16 cellular contexts compared by ENCODE assay signal in genomic region chr12:52130695-52131094, GRCh38. TPM values are rescaled to one million over a fixed set of nuclear protein-coding genes. Genes with fewer than 3 reads are reported as not detected.
DNase-seq lines count a peak whose midpoint lies in the region; ATAC-seq lines count a peak whose summit lies in the region.
"Had no signal": no experiment of that assay in that cellular context is flagged by ENCODE, and none has a peak within 500 bp of the region (broad histone marks: within the 10 kb centered on the region; RNA-seq: fewer than 3 reads in every experiment).

No MANE protein-coding gene starts in this region.

- peaks cover 11% of the 10 kb centered on the region for H3K27me3 Mint-ChIP-seq in T-helper 2 cell treated with Interferon-gamma antibody and Interleukin-4, amounts not matched to agents 5 μg/mL and 100 μg/mL, for 36 hours (ENCODE audit: low read depth)

- no peaks in the 10 kb centered on the region for H3K9me3 Mint-ChIP-seq in T-helper 2 cell treated with Interferon-gamma antibody and Interleukin-4, amounts not matched to agents 5 μg/mL and 100 μg/mL, for 36 hours
- H3K9me3 Mint-ChIP-seq: CD8-positive, alpha-beta memory T cell had no signal

- ATAC-seq in HG02759 (IDR thresholded peaks at IDR 0.05; ENCODE audit: unreplicated experiment), result no peak
- ATAC-seq: Panc1, T-helper 17 cell had no signal

- H3K27ac Mint-ChIP-seq in T-helper 2 cell treated with Interferon-gamma antibody and Interleukin-4, amounts not matched to agents 5 μg/mL and 100 μg/mL, for 36 hours, result no peak overlapping the region
- H3K27ac Mint-ChIP-seq: CD8-positive, alpha-beta memory T cell; T-helper 17 cell had no signal

- H3K36me3 Mint-ChIP-seq in T-helper 2 cell treated with Interferon-gamma antibody and Interleukin-4, amounts not matched to agents 5 μg/mL and 100 μg/mL, for 36 hours (ENCODE audit: low read depth), result no peaks in the 10 kb centered on the region
- H3K36me3 Mint-ChIP-seq: CD8-positive, alpha-beta memory T cell had no signal

- in situ Hi-C loops in KBM-7 (cut with MboI; ENCODE audit: low pct_unique_long_range_greater_than_20kb, low sequenced_read_pairs), result no loop called here

- H3K4me3 Mint-ChIP-seq in T-helper 2 cell treated with Interferon-gamma antibody and Interleukin-4, amounts not matched to agents 5 μg/mL and 100 μg/mL, for 36 hours, result no peak overlapping the region
- H3K4me3 Mint-ChIP-seq: CD8-positive, alpha-beta memory T cell; T-helper 17 cell had no signal

- DNase-seq in DMS153 (lab: John Stamatoyannopoulos, UW) (peak; percentile 60), HuH-7 (ENCODE audit: low spot score) (peak; percentile 2), NCI-H2196 treated with DMSO at 0.1 percent for 48 hours (lab: John Stamatoyannopoulos, UW; ENCODE audit: unreplicated experiment) (peak; percentile 56), hepatic stellate cell (ENCODE audit: low spot score) (peak; percentile 1), SK-N-DZ (ENCODE audit: low spot score) (no peak), KBM-7 (no peak)
- no peak for DNase-seq in T-helper 2 cell treated with Interferon-gamma antibody and Interleukin-4, amounts not matched to agents 5 μg/mL and 100 μg/mL, for 36 hours (ENCODE audit: low spot score)
- DNase-seq: activated naive CD4-positive, alpha-beta T cell treated with anti-CD3 and anti-CD28 coated beads, Interleukin-2, amount 50 U/mL, for 16 hours; caudate nucleus; MM.1S; T-helper 17 cell had no signal

- H3K4me1 Mint-ChIP-seq in T-helper 2 cell treated with Interferon-gamma antibody and Interleukin-4, amounts not matched to agents 5 μg/mL and 100 μg/mL, for 36 hours (ENCODE audit: low read depth), result no peaks in the 10 kb centered on the region
- H3K4me1 Mint-ChIP-seq: CD8-positive, alpha-beta memory T cell; T-helper 17 cell had no signal

RNA-seq across cellular contexts. Expression of gene SMIM41, which starts 51.2 kb away (rescaled TPM):
- not detected in 2 replicates for polyA plus RNA-seq in SK-N-DZ (2014; cell fraction: cytosol; rRNA removed)
- not detected in 2 replicates for polyA plus RNA-seq in SK-N-DZ (2014; cell fraction: nucleus; rRNA removed)
- polyA plus RNA-seq: CD8-positive, alpha-beta memory T cell; endothelial cell of umbilical vein; neural cell had no signal

Comparison
In these comparisons a context has a peak if more than half of its experiments do, and no peak if none do; other contexts are left out.
1. DNase-seq: peak in DMS153 (single experiment), HuH-7 (single experiment), NCI-H2196 treated with DMSO at 0.1 percent for 48 hours (single experiment) and hepatic stellate cell (single experiment); none in SK-N-DZ (single experiment), KBM-7 (single experiment) and T-helper 2 cell treated with Interferon-gamma antibody and Interleukin-4, amounts not matched to agents 5 μg/mL and 100 μg/mL, for 36 hours (single experiment).